ENCODE assay signal across 15 cellular contexts in the genomic region with DNA sequence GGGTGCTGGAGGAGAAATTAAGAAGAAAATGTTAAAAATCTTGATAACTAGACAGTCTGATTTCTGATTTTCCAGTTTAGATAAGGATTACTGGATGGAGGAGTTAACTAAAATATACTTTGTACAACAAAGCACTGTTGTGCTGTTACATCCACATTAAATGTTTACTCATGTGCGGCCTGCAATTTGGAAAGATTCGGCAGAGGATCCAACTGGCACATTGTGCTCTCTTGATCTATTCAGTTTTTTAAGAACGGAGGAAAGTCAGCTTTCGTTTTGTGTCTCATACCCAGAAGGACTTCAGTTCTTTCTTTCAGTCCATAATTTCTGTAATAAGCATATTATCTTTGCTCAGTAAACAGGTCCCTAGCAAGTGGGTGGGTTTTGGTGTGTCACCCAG. TPM values are rescaled to one million over a fixed set of nuclear protein-coding genes. Genes with fewer than 3 reads are reported as not detected.
DNase-seq lines count a peak whose midpoint lies in the region; ATAC-seq and TF ChIP-seq lines count a peak whose summit lies in the region.
"Had no signal": no experiment of that assay in that cellular context is flagged by ENCODE, and none has a peak within 500 bp of the region (broad histone marks: within the 10 kb centered on the region; RNA-seq: fewer than 3 reads in every experiment).

No MANE protein-coding gene starts in this region.

- intact Hi-C loops in breast epithelium (cut with DNase I; ENCODE audit: low total_unique reads), result no loop called here
- intact Hi-C loops in mammary epithelial cell (cut with micrococcal nuclease), result no loop called here
- intact Hi-C loops in esophagus muscularis mucosa (cut with DNase I), result no loop called here

- TF ChIP-seq CTCF in breast epithelium (IDR thresholded peaks at IDR 0.05), result no peak
- no peak for TF ChIP-seq CTCF in mammary epithelial cell (conservative IDR thresholded peaks at IDR 0.05 in 1 of 2, IDR thresholded peaks at IDR 0.05 in 1 of 2; ENCODE audit: extremely low read depth in 1 of 2, insufficient read depth in 1 of 2, low read depth in 1 of 2, low read length in 2 of 2)
- no peak for TF ChIP-seq CTCF in osteoblast (IDR thresholded peaks at IDR 0.05; ENCODE audit: extremely low read depth, low read depth, low read length)
- no peak for TF ChIP-seq CTCF in omental fat pad (IDR thresholded peaks at IDR 0.05)
- no peak for TF ChIP-seq CTCF in esophagus muscularis mucosa (IDR thresholded peaks at IDR 0.05)

- dilution Hi-C loops in mammary epithelial cell (cut with HindIII; ENCODE audit: low sequenced_read_pairs), result no loop called here

- CTCF ChIA-PET in mammary epithelial cell (lab: Charles Lee; ENCODE audit: low non-redundant PET), result no interaction called here

- H4K20me1 ChIP-seq in mammary epithelial cell (ENCODE audit: insufficient read depth, low read length) (peaks cover 4% of the 10 kb centered on the region), osteoblast (ENCODE audit: insufficient read depth, low read length) (peaks cover 17% of the 10 kb centered on the region)

- TF ChIP-seq EP300 in esophagus muscularis mucosa (IDR thresholded peaks at IDR 0.05), result no peak

- H3K9me3 ChIP-seq in breast epithelium, result no peaks in the 10 kb centered on the region
- no peaks in the 10 kb centered on the region for H3K9me3 ChIP-seq in mammary epithelial cell (replicated peaks; ENCODE audit: insufficient read depth, low read length)
- no peaks in the 10 kb centered on the region for H3K9me3 ChIP-seq in osteoblast (ENCODE audit: low read depth, low read length)
- no peaks in the 10 kb centered on the region for H3K9me3 ChIP-seq in esophagus muscularis mucosa

- no TSS peak for BruUV-seq in mammary epithelial cell (replicated peaks; lab: Mats Ljungman, UMichigan)

- H3K27me3 ChIP-seq in breast epithelium, result no peaks in the 10 kb centered on the region
- H3K27me3 ChIP-seq in mammary epithelial cell (ENCODE audit: insufficient read depth, low read length), result no peaks in the 10 kb centered on the region
- no peaks in the 10 kb centered on the region for H3K27me3 ChIP-seq in osteoblast (ENCODE audit: insufficient read depth, low read length)
- no peaks in the 10 kb centered on the region for H3K27me3 ChIP-seq in esophagus muscularis mucosa

- no peak for DNase-seq in breast epithelium (ENCODE audit: low spot score in 2 of 2)
- DNase-seq in mammary epithelial cell, result no peak
- DNase-seq in fibroblast of gingiva (ENCODE audit: low read depth), result peak; percentile 24
- DNase-seq in osteoblast (ENCODE audit: insufficient read length, low spot score, missing footprints), result no peak
- no peak for DNase-seq in GM19240 (ENCODE audit: insufficient read length, low spot score)
- DNase-seq in omental fat pad (ENCODE audit: low spot score), result no peak
- DNase-seq in esophagus muscularis mucosa (ENCODE audit: extremely low spot score), result no peak
- no peak for DNase-seq in activated CD8-positive, alpha-beta memory T cell treated with anti-CD3 and anti-CD28 coated beads for 24 hours
- DNase-seq: 8988T; CD4-positive, alpha-beta memory T cell; H9; NCI-H187; NCI-H226; NCI-H524 treated with DMSO at 0.1 percent for 48 hours; SHP77 had no signal

- in situ Hi-C loops in mammary epithelial cell (cut with MboI; ENCODE audit: low sequenced_read_pairs in 2 of 2), result no loop called here

- H3K36me3 ChIP-seq in breast epithelium (no peaks in the 10 kb centered on the region), mammary epithelial cell (ENCODE audit: insufficient read depth, low read length) (no peaks in the 10 kb centered on the region), osteoblast (ENCODE audit: insufficient read depth, low read length) (no peaks in the 10 kb centered on the region), esophagus muscularis mucosa (no peaks in the 10 kb centered on the region)

- H3K27ac ChIP-seq in breast epithelium (peak overlapping the region; percentile 13 to 48), mammary epithelial cell (ENCODE audit: insufficient read depth, low read depth, low read length) (no peak overlapping the region), osteoblast (ENCODE audit: low read depth, low read length) (no peak overlapping the region), esophagus muscularis mucosa (replicated peaks in 1 of 4) (no peak overlapping the region)

- H3K4me3 ChIP-seq in breast epithelium (no peak overlapping the region), mammary epithelial cell (replicated peaks in 1 of 3; ENCODE audit: insufficient read depth in 1 of 3, low read depth in 2 of 3, low read length in 3 of 3) (no peak overlapping the region), osteoblast (ENCODE audit: insufficient read depth, low read length) (peak overlapping the region; percentile 17), esophagus muscularis mucosa (no peak overlapping the region)

- no peak for ATAC-seq in omental fat pad (ENCODE audit: low FRiP score)

- WGBS in mammary epithelial cell (ENCODE audit: low coverage, missing lambda C conversion rate), result 92% methylated on average over 4 of the region's 4 CpGs
- 85% methylated on average over 4 of the region's 4 CpGs for WGBS in esophagus muscularis mucosa

- no peak overlapping the region for H3K9ac ChIP-seq in mammary epithelial cell (ENCODE audit: insufficient read depth, low read length)

- H3K79me2 ChIP-seq in mammary epithelial cell (ENCODE audit: insufficient read depth, low read length), result peaks cover 99% of the 10 kb centered on the region
- H3K79me2 ChIP-seq in osteoblast (ENCODE audit: insufficient read depth, low read length), result peaks cover 97% of the 10 kb centered on the region

- H3K4me1 ChIP-seq in breast epithelium (peaks cover 5% of the 10 kb centered on the region in 2 donors), mammary epithelial cell (ENCODE audit: insufficient read depth, low read length) (peaks cover 27% of the 10 kb centered on the region), osteoblast (ENCODE audit: insufficient read depth, low read length) (peaks cover 12% of the 10 kb centered on the region), esophagus muscularis mucosa (peaks cover 7 to 13% (median 11%) of the 10 kb centered on the region in 4 donors)

- no peak overlapping the region for H2AFZ ChIP-seq in mammary epithelial cell (ENCODE audit: low read depth, low read length)
- H2AFZ ChIP-seq in osteoblast (ENCODE audit: low read length), result no peak overlapping the region

- TF ChIP-seq POLR2A in breast epithelium (IDR thresholded peaks at IDR 0.05), result no peak
- no peak for TF ChIP-seq POLR2A in esophagus muscularis mucosa (IDR thresholded peaks at IDR 0.05; ENCODE audit: low read depth)

- no peak overlapping the region for H3K4me2 ChIP-seq in mammary epithelial cell (ENCODE audit: insufficient read depth, low read depth, low read length)
- H3K4me2 ChIP-seq in osteoblast (ENCODE audit: insufficient read depth, low read length), result peak overlapping the region; percentile 26

RNA-seq across cellular contexts. Expression of a gene that starts 52.5 kb away (rescaled TPM):
- total RNA-seq in breast epithelium (10 to 100 TPM; 13.6 to 51.1 (median 45.9) TPM), mammary epithelial cell (100 to 1,000 TPM in 1 of 2 donors, 10 to 100 TPM in 1; 85.2 to 111 TPM), osteoblast (63.9 and 74.2 TPM in 2 replicates), omental fat pad (10 to 100 TPM; 19.3 to 93.9 (median 22.3) TPM), esophagus muscularis mucosa (10 to 100 TPM; 13.7 to 33.7 (median 31.0) TPM)
- polyA plus RNA-seq in mammary epithelial cell, result 101 TPM
- polyA minus RNA-seq in mammary epithelial cell, result 154 TPM

Comparison
In these comparisons a context has a peak if more than half of its experiments do, and no peak if none do; other contexts are left out.
1. H3K27ac ChIP-seq: peak in breast epithelium (2 of 2); none in mammary epithelial cell (single experiment), osteoblast (single experiment) and esophagus muscularis mucosa (0 of 4).